ENCODE assay signal across 8 cellular contexts in the genomic region with DNA sequence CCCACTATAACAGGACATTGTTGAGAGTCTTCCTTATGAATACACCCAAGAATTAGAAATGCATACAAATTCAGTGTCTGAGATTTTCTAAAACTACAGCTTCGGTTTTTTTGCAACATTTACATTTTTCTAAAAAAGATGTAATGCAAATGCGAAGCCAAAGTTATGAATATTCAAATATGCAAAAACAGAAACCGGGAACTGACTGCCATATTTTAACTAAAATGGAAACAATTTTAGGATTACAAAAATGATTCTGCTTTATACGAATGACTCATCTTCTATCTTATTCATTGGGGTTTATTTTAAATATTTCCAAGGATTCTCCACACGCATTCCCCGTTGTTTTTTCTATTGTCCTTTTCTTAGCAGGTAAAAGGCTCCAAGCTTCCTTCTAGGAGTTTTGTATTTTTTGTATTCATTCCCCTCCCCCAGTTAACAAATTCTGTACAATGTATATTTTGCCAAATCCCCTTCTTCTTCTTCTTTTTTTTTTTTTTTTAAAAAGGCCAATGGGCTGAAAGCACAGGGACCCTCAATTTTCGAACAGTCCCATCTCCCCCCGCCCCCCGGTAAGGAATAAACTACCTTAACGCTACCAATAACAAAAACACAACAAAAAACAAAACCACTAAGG. TPM values are rescaled to one million over a fixed set of nuclear protein-coding genes. Genes with fewer than 3 reads are reported as not detected.
DNase-seq lines count a peak whose midpoint lies in the region; ATAC-seq and TF ChIP-seq lines count a peak whose summit lies in the region.

No MANE protein-coding gene starts in this region.

- H3K4me3 ChIP-seq in heart right ventricle (peak overlapping the region; percentile 67 to 92 (median 86)), adrenal gland (peak overlapping the region; percentile 65 to 91 (median 82)), lower lobe of right lung (peak overlapping the region; percentile 85), aorta (ENCODE audit: low read length in 2 of 2) (peak overlapping the region; percentile 60 to 97)

- H3K27me3 ChIP-seq in heart right ventricle, result no peaks in the 10 kb centered on the region
- no peaks in the 10 kb centered on the region for H3K27me3 ChIP-seq in adrenal gland
- H3K27me3 ChIP-seq in lower lobe of right lung (ENCODE audit: low read depth), result no peaks in the 10 kb centered on the region
- H3K27me3 ChIP-seq in aorta (ENCODE audit: control insufficient read depth in 1 of 2, insufficient read depth in 2 of 2, low read length in 1 of 2), result no peaks in the 10 kb centered on the region

- H3K4me1 ChIP-seq in heart right ventricle (peaks cover 3 to 60% (median 54%) of the 10 kb centered on the region in 9 donors), adrenal gland (replicated peaks in 1 of 2) (peaks cover 24 to 44% of the 10 kb centered on the region in 2 donors), lower lobe of right lung (peaks cover 61% of the 10 kb centered on the region), aorta (ENCODE audit: control insufficient read depth in 1 of 2, insufficient read depth in 2 of 2, low read length in 2 of 2) (no peaks in the 10 kb centered on the region)

- ATAC-seq in heart right ventricle (no peak), lower lobe of right lung (no peak), aorta (ENCODE audit: low FRiP score) (no peak)

- no peak for TF ChIP-seq CTCF in heart right ventricle (IDR thresholded peaks at IDR 0.05)
- no peak for TF ChIP-seq CTCF in adrenal gland (IDR thresholded peaks at IDR 0.05)
- no peak for TF ChIP-seq CTCF in lower lobe of right lung (IDR thresholded peaks at IDR 0.05)

- DNase-seq in heart right ventricle (no peak), cardiac septum (ENCODE audit: low spot score) (no peak), adrenal gland (no peak), lower lobe of right lung (no peak), aorta (no peak), NCI-H1436 treated with DMSO at 0.1 percent for 48 hours (lab: John Stamatoyannopoulos, UW) (no peak), T1000 (lab: John Stamatoyannopoulos, UW) (no peak)
- no peak for DNase-seq in stimulated activated CD4-positive, alpha-beta T cell treated with anti-CD3 and anti-CD28 coated beads, Interleukin-2, amount 100 ng/mL, for 48 hours

- intact Hi-C loops in heart right ventricle (cut with DNase I), result loop anchor here in 6 of 10 donors (2.0 to 10.0 kb wide), 3 partner anchors 160 to 164 kb away; partner anchors contain the start of gene SMG7 (in 5 of the 6)
- intact Hi-C loops in cardiac septum (cut with DNase I), result loop anchor here (2.0 kb wide), 1 partner anchor 162 kb away; the partner anchor contains the start of gene SMG7
- intact Hi-C loops in adrenal gland (cut with DNase I), result no loop called here
- intact Hi-C loops in lower lobe of right lung (cut with DNase I), result no loop called here
- intact Hi-C loops in aorta (cut with DNase I), result loop anchor here (1.0 to 5.0 kb wide), 2 partner anchors 162 to 163 kb away; partner anchors contain the start of gene SMG7 (in 1 of the 2)

- H3K36me3 ChIP-seq in heart right ventricle (peaks cover 0 to 35% (median 8%) of the 10 kb centered on the region in 9 donors), adrenal gland (replicated peaks in 1 of 2) (peaks cover 0 to 13% of the 10 kb centered on the region in 2 donors), lower lobe of right lung (peaks cover 23% of the 10 kb centered on the region), aorta (ENCODE audit: control insufficient read depth in 1 of 2, insufficient read depth in 2 of 2, low read length in 1 of 2) (no peaks in the 10 kb centered on the region)

- H3K9me3 ChIP-seq in heart right ventricle (no peaks in the 10 kb centered on the region), adrenal gland (replicated peaks in 1 of 3) (peaks cover 0 to 4% (median 0%) of the 10 kb centered on the region in 3 donors), lower lobe of right lung (no peaks in the 10 kb centered on the region), aorta (ENCODE audit: control insufficient read depth, low read length) (no peaks in the 10 kb centered on the region)

- no peak for TF ChIP-seq POLR2A in adrenal gland (IDR thresholded peaks at IDR 0.05)

- H3K27ac ChIP-seq in heart right ventricle (peak overlapping the region; percentile 68 to 98 (median 94)), adrenal gland (peak overlapping the region; percentile 87 to 97 (median 91)), lower lobe of right lung (peak overlapping the region; percentile 96), aorta (ENCODE audit: low read depth in 1 of 2, low read length in 2 of 2) (peak overlapping the region; percentile 85 to 99)

- 1% methylated on average over 10 of the region's 10 CpGs for WGBS in heart right ventricle, 2 donors
- WGBS in adrenal gland, 4 donors, result 1 to 2% (median 2%) methylated on average over 10 of the region's 10 CpGs
- WGBS in aorta, 2 donors, result 1% methylated on average over 10 of the region's 10 CpGs

RNA-seq across cellular contexts. Expression of gene ARPC5, which starts 1.0 kb away (rescaled TPM):
- total RNA-seq in heart right ventricle (10 to 100 TPM; 23.8 to 60.2 (median 28.1) TPM), cardiac septum (49.8 TPM), adrenal gland (100 to 1,000 TPM in 2 of 8 donors, 10 to 100 TPM in 6; 50.6 to 128 (median 91.5) TPM), lower lobe of right lung (191 TPM), aorta (100 to 1,000 TPM; 115 to 131 TPM)
- polyA plus RNA-seq in heart right ventricle (10 to 100 TPM; 42.4 to 57.8 TPM), adrenal gland (10 to 100 TPM; 48.1 to 79.6 (median 68.3) TPM), aorta (100 to 1,000 TPM in 1 of 2 donors, 10 to 100 TPM in 1; 90.6 to 162 TPM)

RNA-seq across cellular contexts. Expression of gene APOBEC4, which starts 18.6 kb away (rescaled TPM):
- not detected for total RNA-seq in heart right ventricle
- polyA plus RNA-seq in heart right ventricle, result not detected
- not detected for total RNA-seq in cardiac septum
- total RNA-seq in adrenal gland, result not detected
- polyA plus RNA-seq in adrenal gland, result not detected
- 3.0 TPM for total RNA-seq in lower lobe of right lung
- total RNA-seq in aorta, result not detected
- polyA plus RNA-seq in aorta, result not detected

RNA-seq across cellular contexts. Expression of gene NCF2, which starts 44.3 kb away (rescaled TPM):
- total RNA-seq in heart right ventricle (10 to 100 TPM in 1 of 10 donors, 1 to 10 TPM in 9; 2.2 to 29.7 (median 5.0) TPM), cardiac septum (4.5 TPM), adrenal gland (10 to 100 TPM in 6 of 8 donors, 1 to 10 TPM in 2; 8.0 to 22.7 (median 16.5) TPM), lower lobe of right lung (211 TPM), aorta (10 to 100 TPM; 17.0 to 28.0 TPM)
- polyA plus RNA-seq in heart right ventricle (1 to 10 TPM; 1.8 to 2.5 TPM), adrenal gland (10 to 100 TPM in 1 of 3 donors, 1 to 10 TPM in 2; 4.9 to 13.6 (median 5.6) TPM), aorta (10 to 100 TPM in 1 of 2 donors, 1 to 10 TPM in 1; 2.2 to 19.8 TPM)

Comparison
In these comparisons a context has a peak if more than half of its experiments do, and no peak if none do; other contexts are left out.
1. intact Hi-C loops: an anchor here in heart right ventricle (2.0 to 10.0 kb wide), cardiac septum (2.0 kb wide) and aorta (1.0 to 5.0 kb wide); none called in adrenal gland and lower lobe of right lung.